ENCODE assay signal across 9 cellular contexts in genomic region chr9:96398582-96399334, GRCh38. TPM values are rescaled to one million over a fixed set of nuclear protein-coding genes. Genes with fewer than 3 reads are reported as not detected.
DNase-seq lines count a peak whose midpoint lies in the region; ATAC-seq and TF ChIP-seq lines count a peak whose summit lies in the region.
"Had no signal": no experiment of that assay in that cellular context is flagged by ENCODE, and none has a peak within 500 bp of the region (broad histone marks: within the 10 kb centered on the region; RNA-seq: fewer than 3 reads in every experiment).

No MANE protein-coding gene starts in this region.

- H3K4me1 ChIP-seq in sigmoid colon (no peaks in the 10 kb centered on the region), foreskin keratinocyte (no peaks in the 10 kb centered on the region)

- ATAC-seq in foreskin keratinocyte: no peak

- WGBS in sigmoid colon, 2 donors: 62 to 70% methylated on average over 3 of the region's 3 CpGs

- peak overlapping the region; percentile 67 for H3K27ac Mint-ChIP-seq in activated T-cell treated with anti-CD3 and anti-CD28 coated beads, Interleukin-2, amount 50 U/mL, for 24 hours
- peak overlapping the region; percentile 72 for H3K27ac Mint-ChIP-seq in endothelial cell (ENCODE audit: unreplicated experiment)
- peak overlapping the region; percentile 41 for H3K27ac Mint-ChIP-seq in stimulated activated naive CD8-positive, alpha-beta T cell treated with anti-CD3 and anti-CD28 coated beads, Interleukin-15, Interleukin-2, amounts not matched to agents 100 ng/mL and 50 ng/mL, for 24 hours

- peaks cover 70% of the 10 kb centered on the region for H3K36me3 Mint-ChIP-seq in activated T-cell treated with anti-CD3 and anti-CD28 coated beads, Interleukin-2, amount 50 U/mL, for 24 hours (ENCODE audit: low read depth)
- peaks cover 5% of the 10 kb centered on the region for H3K36me3 Mint-ChIP-seq in endothelial cell (ENCODE audit: low read depth, unreplicated experiment)
- H3K36me3 Mint-ChIP-seq in stimulated activated naive CD8-positive, alpha-beta T cell treated with anti-CD3 and anti-CD28 coated beads, Interleukin-15, Interleukin-2, amounts not matched to agents 100 ng/mL and 50 ng/mL, for 24 hours (ENCODE audit: low read depth): peaks cover 66% of the 10 kb centered on the region

- in situ Hi-C loops in KBM-7 (cut with MboI; ENCODE audit: low pct_unique_long_range_greater_than_20kb, low sequenced_read_pairs): no loop called here

- no peak for TF ChIP-seq POLR2A in sigmoid colon (IDR thresholded peaks at IDR 0.05)

- no peak for DNase-seq in activated T-cell treated with anti-CD3 and anti-CD28 coated beads, Interleukin-2, amount 50 U/mL, for 24 hours
- DNase-seq in activated T-cell treated with anti-CD3 and anti-CD28 coated beads, Interleukin-2, amount 50 U/mL, for 1 hour: no peak
- DNase-seq in endothelial cell (ENCODE audit: low spot score) (no peak), sigmoid colon (no peak), KBM-7 (no peak), foreskin keratinocyte (no peak)
- DNase-seq: activated effector memory CD4-positive, alpha-beta T cell treated with Interleukin-2 at 50 U/mL for 16 hours had no signal

- intact Hi-C loops in sigmoid colon (cut with DNase I): no loop called here

- peaks cover 3% of the 10 kb centered on the region for H3K9me3 Mint-ChIP-seq in activated T-cell treated with anti-CD3 and anti-CD28 coated beads, Interleukin-2, amount 50 U/mL, for 24 hours
- peaks cover 4% of the 10 kb centered on the region for H3K9me3 Mint-ChIP-seq in endothelial cell (ENCODE audit: unreplicated experiment)
- H3K9me3 Mint-ChIP-seq in stimulated activated naive CD8-positive, alpha-beta T cell treated with anti-CD3 and anti-CD28 coated beads, Interleukin-15, Interleukin-2, amounts not matched to agents 100 ng/mL and 50 ng/mL, for 24 hours: peaks cover 4% of the 10 kb centered on the region

- TF ChIP-seq CTCF in endothelial cell (IDR thresholded peaks at IDR 0.05; ENCODE audit: unreplicated experiment) (no peak), sigmoid colon (IDR thresholded peaks at IDR 0.05) (no peak), foreskin keratinocyte (conservative IDR thresholded peaks at IDR 0.05) (no peak)

- H3K4me3 Mint-ChIP-seq in activated T-cell treated with anti-CD3 and anti-CD28 coated beads, Interleukin-2, amount 50 U/mL, for 24 hours: no peak overlapping the region
- H3K4me3 Mint-ChIP-seq in endothelial cell (ENCODE audit: unreplicated experiment): no peak overlapping the region
- peak overlapping the region; percentile 24 for H3K4me3 Mint-ChIP-seq in stimulated activated naive CD8-positive, alpha-beta T cell treated with anti-CD3 and anti-CD28 coated beads, Interleukin-15, Interleukin-2, amounts not matched to agents 100 ng/mL and 50 ng/mL, for 24 hours

- TF ChIP-seq EP300 in sigmoid colon (IDR thresholded peaks at IDR 0.05): no peak

- H3K4me3 ChIP-seq in sigmoid colon: no peak overlapping the region

- H3K9me3 ChIP-seq in KOPT-K1 (ENCODE audit: insufficient read depth, low read length, poor library complexity, severe bottlenecking) (no peaks in the 10 kb centered on the region), sigmoid colon (peaks cover 0 to 3% (median 0%) of the 10 kb centered on the region in 4 donors)

- peaks cover 62% of the 10 kb centered on the region for H3K36me3 ChIP-seq in KOPT-K1 (ENCODE audit: insufficient read depth, low read length)
- no peaks in the 10 kb centered on the region for H3K36me3 ChIP-seq in sigmoid colon

- H3K27me3 ChIP-seq in sigmoid colon (no peaks in the 10 kb centered on the region), foreskin keratinocyte (no peaks in the 10 kb centered on the region)

- H3K27ac ChIP-seq in KOPT-K1 (ENCODE audit: low read depth, low read length, poor library complexity, severe bottlenecking): peak overlapping the region; percentile 11
- no peak overlapping the region for H3K27ac ChIP-seq in sigmoid colon
- H3K27ac ChIP-seq in foreskin keratinocyte: no peak overlapping the region

- H3K27me3 Mint-ChIP-seq in activated T-cell treated with anti-CD3 and anti-CD28 coated beads, Interleukin-2, amount 50 U/mL, for 24 hours: no peaks in the 10 kb centered on the region
- peaks cover 2% of the 10 kb centered on the region for H3K27me3 Mint-ChIP-seq in endothelial cell (ENCODE audit: unreplicated experiment)
- no peaks in the 10 kb centered on the region for H3K27me3 Mint-ChIP-seq in stimulated activated naive CD8-positive, alpha-beta T cell treated with anti-CD3 and anti-CD28 coated beads, Interleukin-15, Interleukin-2, amounts not matched to agents 100 ng/mL and 50 ng/mL, for 24 hours

- peaks cover 30% of the 10 kb centered on the region for H3K4me1 Mint-ChIP-seq in activated T-cell treated with anti-CD3 and anti-CD28 coated beads, Interleukin-2, amount 50 U/mL, for 24 hours (ENCODE audit: low read depth)
- peaks cover 7% of the 10 kb centered on the region for H3K4me1 Mint-ChIP-seq in endothelial cell (ENCODE audit: unreplicated experiment)
- peaks cover 30% of the 10 kb centered on the region for H3K4me1 Mint-ChIP-seq in stimulated activated naive CD8-positive, alpha-beta T cell treated with anti-CD3 and anti-CD28 coated beads, Interleukin-15, Interleukin-2, amounts not matched to agents 100 ng/mL and 50 ng/mL, for 24 hours (ENCODE audit: low read depth)

RNA-seq across cellular contexts. Expression of gene SLC35D2, which starts 15.2 kb away (rescaled TPM):
- 27.2 TPM for total RNA-seq in endothelial cell (ENCODE audit: unreplicated experiment)
- 10 to 100 TPM; 12.9 to 22.4 (median 16.4) TPM for total RNA-seq in sigmoid colon
- 100 to 1,000 TPM in 1 of 3 donors, 10 to 100 TPM in 2; 45.5 to 118 (median 86.5) TPM for polyA plus RNA-seq in sigmoid colon
- 15.0 and 24.1 TPM in 2 replicates for total RNA-seq in foreskin keratinocyte
- polyA plus RNA-seq in foreskin keratinocyte: 17.0 and 24.0 TPM in 2 replicates

RNA-seq across cellular contexts. Expression of gene ZNF367, which starts 19.4 kb away (rescaled TPM):
- total RNA-seq in endothelial cell (ENCODE audit: unreplicated experiment) (2.2 TPM), sigmoid colon (1 to 10 TPM in 3 of 4 donors, under 1 TPM in 1; 0.28 to 1.4 (median 1.3) TPM), foreskin keratinocyte (11.7 and 11.9 TPM in 2 replicates)
- polyA plus RNA-seq in sigmoid colon (1 to 10 TPM in 2 of 3 donors, under 1 TPM in 1; 0.60 to 3.5 (median 1.8) TPM), foreskin keratinocyte (3.5 and 4.3 TPM in 2 replicates)

RNA-seq across cellular contexts. Expression of gene HABP4, which starts 51.2 kb away (rescaled TPM):
- total RNA-seq in endothelial cell (ENCODE audit: unreplicated experiment) (7.5 TPM), sigmoid colon (10 to 100 TPM; 12.5 to 23.5 (median 18.6) TPM), foreskin keratinocyte (5.6 and 6.3 TPM in 2 replicates)
- polyA plus RNA-seq in sigmoid colon (1 to 10 TPM; 2.5 to 9.0 (median 5.6) TPM), foreskin keratinocyte (6.2 and 6.4 TPM in 2 replicates)
